12 cellular contexts compared by ENCODE assay signal in genomic region chr17:12985431-12986285, GRCh38. TPM values are rescaled to one million over a fixed set of nuclear protein-coding genes. Genes with fewer than 3 reads are reported as not detected.
DNase-seq lines count a peak whose midpoint lies in the region; ATAC-seq, FAIRE-seq and TF ChIP-seq lines count a peak whose summit lies in the region.
"Had no signal": no experiment of that assay in that cellular context is flagged by ENCODE, and none has a peak within 500 bp of the region (broad histone marks: within the 10 kb centered on the region; RNA-seq: fewer than 3 reads in every experiment).

No MANE protein-coding gene starts in this region.

- intact Hi-C loops in K562 (cut with micrococcal nuclease), result no loop called here
- intact Hi-C loops in thyroid gland (cut with DNase I), result loop anchor here (10.0 kb wide), 1 partner anchor 191 kb away; no protein-coding TSS in a partner anchor

- POLR2A ChIA-PET in K562 (lab: Yijun Ruan, JAX), result no interaction called here

- TF ChIP-seq CTCF in K562 (IDR thresholded peaks at IDR 0.05 in 2 of 3, conservative IDR thresholded peaks at IDR 0.05 in 1 of 3; ENCODE audit: insufficient read depth in 2 of 3, low read depth in 1 of 3, low read length in 3 of 3) (no peak), thyroid gland (IDR thresholded peaks at IDR 0.05) (no peak)

- H4K20me1 ChIP-seq in K562 (replicated peaks; ENCODE audit: control insufficient read depth, insufficient read depth, low read length), result no peaks in the 10 kb centered on the region

- no peak for TF ChIP-seq RAD21 in K562 (CRISPR knock-in tag; conservative IDR thresholded peaks at IDR 0.05 in 1 of 2, IDR thresholded peaks at IDR 0.05 in 1 of 2)

- TF ChIP-seq POLR2A in K562 (conservative IDR thresholded peaks at IDR 0.05) (no peak), thyroid gland (IDR thresholded peaks at IDR 0.05) (no peak)

- CTCF ChIA-PET in K562 (lab: Yijun Ruan, JAX; ENCODE audit: low intra/inter-chr PET ratio), result no interaction called here

- H3K4me3 ChIP-seq in K562 (no peak overlapping the region), thyroid gland (replicated peaks in 1 of 3) (no peak overlapping the region)

- no peaks in the 10 kb centered on the region for H3K9me1 ChIP-seq in K562 (ENCODE audit: control insufficient read depth, insufficient read depth, low read length)

- H3K27me3 ChIP-seq in K562 (ENCODE audit: control insufficient read depth in 2 of 2, insufficient read depth in 2 of 2, low read length in 2 of 2) (peaks cover 0 to 5% of the 10 kb centered on the region in 2 experiments; a peak in 2 of 5 replicates), thyroid gland (no peaks in the 10 kb centered on the region)
- H3K27me3 ChIP-seq: tibial nerve had no signal

- H3K4me2 ChIP-seq in K562 (ENCODE audit: insufficient read depth, low read length), result no peak overlapping the region

- no peak overlapping the region for H3K9ac ChIP-seq in K562 (ENCODE audit: insufficient read depth in 1 of 2, low read depth in 2 of 2, low read length in 2 of 2)

- 7% methylated on average over 14 of the region's 14 CpGs for WGBS in K562 (ENCODE audit: insufficient coverage, low coverage, missing lambda C conversion rate)
- 53 to 59% methylated on average over 14 of the region's 14 CpGs for WGBS in thyroid gland, 2 donors

- no peak for ATAC-seq in K562
- ATAC-seq in HG02840 (IDR thresholded peaks at IDR 0.05; ENCODE audit: low FRiP score, unreplicated experiment), result no peak
- no peak for ATAC-seq in HG02870 (IDR thresholded peaks at IDR 0.05; ENCODE audit: unreplicated experiment)

- no peak for TF ChIP-seq EP300 in K562 (IDR thresholded peaks at IDR 0.05; ENCODE audit: low read length)

- H3K4me1 ChIP-seq in K562 (replicated peaks in 1 of 2; ENCODE audit: control insufficient read depth in 2 of 2, insufficient read depth in 2 of 2, low read length in 2 of 2) (peaks cover 2 to 3% of the 10 kb centered on the region in 2 experiments; a peak in 2 of 5 replicates), thyroid gland (peaks cover 4 to 49% of the 10 kb centered on the region in 2 donors)

- H3K36me3 ChIP-seq in K562 (ENCODE audit: control insufficient read depth, insufficient read depth, low read length), result 0 out of 3 replicates have a peak, but pooled peaks cover 4% of the 10 kb centered on the region
- peaks cover 0 to 5% of the 10 kb centered on the region in 2 donors for H3K36me3 ChIP-seq in thyroid gland

- H3K79me2 ChIP-seq in K562 (ENCODE audit: control insufficient read depth, insufficient read depth, low read length), result no peaks in the 10 kb centered on the region

- DNase-seq in NCI-H2029 (lab: John Stamatoyannopoulos, UW), result peak; percentile 6
- no peak for DNase-seq in NCI-H2029 treated with DMSO at 0.1 percent for 48 hours (lab: John Stamatoyannopoulos, UW)
- no peak for DNase-seq in K562 (ENCODE audit: extremely low read depth in 1 of 4, low spot score in 3 of 4)
- DNase-seq in hepatic stellate cell (ENCODE audit: low spot score), result peak; percentile 35
- DNase-seq in thyroid gland, result peak; percentile 79 to 85
- DNase-seq in HuH-7.5 (ENCODE audit: low spot score), result no peak
- DNase-seq: activated CD4-positive, CD25-positive, alpha-beta regulatory T cell treated with anti-CD3 and anti-CD28 coated beads, Interleukin-2, amount 50 U/mL, for 72 hours; erythroblast had no signal

- H2AFZ ChIP-seq in K562 (ENCODE audit: low read depth, low read length), result no peak overlapping the region

- in situ Hi-C loops in K562 (cut with MboI), result no loop called here

- BruUV-seq in K562 (replicated peaks; lab: Mats Ljungman, UMichigan), result no TSS peak

- H3K27ac ChIP-seq in K562 (ENCODE audit: extremely low read depth, low read depth, low read length) (no peak overlapping the region), thyroid gland (peak overlapping the region; percentile 28 to 55 (median 39))

- H3K9me3 ChIP-seq in K562 (replicated peaks; ENCODE audit: control insufficient read depth, insufficient read depth, low read depth, low read length) (no peaks in the 10 kb centered on the region), thyroid gland (no peaks in the 10 kb centered on the region)
- H3K9me3 ChIP-seq: tibial nerve had no signal

- FAIRE-seq in K562 (lab: Jason Lieb, UNC), result no peak
- FAIRE-seq: D721Med had no signal

TF ChIP-seq in K562, 482 proteins besides CTCF, POLR2A, EP300 and RAD21 (continues in another document):
- no peak for TF ChIP-seq NEUROD1 (IDR thresholded peaks at IDR 0.05; ENCODE audit: borderline replicate concordance, low read depth, low read length, partially characterized antibody)
- TF ChIP-seq POLR2AphosphoS2 (IDR thresholded peaks at IDR 0.05; ENCODE audit: low read length), result no peak
- no peak for TF ChIP-seq PBX2 (CRISPR knock-in tag; IDR thresholded peaks at IDR 0.05; ENCODE audit: low read depth)
- peak; percentile 59 for TF ChIP-seq PBX2 (tag; conservative IDR thresholded peaks at IDR 0.05; ENCODE audit: low read depth)
- no peak for TF ChIP-seq ADNP (tag; IDR thresholded peaks at IDR 0.05)
- no peak for TF ChIP-seq RCOR1 (IDR thresholded peaks at IDR 0.05; ENCODE audit: borderline replicate concordance in 1 of 2, low read depth in 2 of 2, low read length in 2 of 2)
- no peak for TF ChIP-seq USF2 (CRISPR knock-in tag; IDR thresholded peaks at IDR 0.05)
- TF ChIP-seq ZNF121 (CRISPR knock-in tag; conservative IDR thresholded peaks at IDR 0.05), result no peak
- TF ChIP-seq MEIS2 (IDR thresholded peaks at IDR 0.05; ENCODE audit: partially characterized antibody), result peak; percentile 54
- TF ChIP-seq CHD4 (IDR thresholded peaks at IDR 0.05; ENCODE audit: insufficient read depth, insufficient replicate concordance, low read depth, low read length, poor library complexity, severe bottlenecking), result no peak
- no peak for TF ChIP-seq TBL1XR1 (IDR thresholded peaks at IDR 0.05; ENCODE audit: low read length in 2 of 2)
- TF ChIP-seq ZNF311 (CRISPR knock-in tag; IDR thresholded peaks at IDR 0.05), result no peak
- no peak for TF ChIP-seq TRIM24 (IDR thresholded peaks at IDR 0.05)
- no peak for TF ChIP-seq ESRRA (IDR thresholded peaks at IDR 0.05; ENCODE audit: borderline replicate concordance, low read depth)
- TF ChIP-seq CHCHD3 (CRISPR knock-in tag; IDR thresholded peaks at IDR 0.05), result no peak
- TF ChIP-seq ETV1 (tag; conservative IDR thresholded peaks at IDR 0.05; ENCODE audit: low read depth), result 0 out of 2 replicates have a peak, but pooled peaks have one; percentile 23
- no peak for TF ChIP-seq SIN3A (IDR thresholded peaks at IDR 0.05; ENCODE audit: borderline replicate concordance in 2 of 2, control insufficient read depth in 1 of 2, low read depth in 2 of 2, low read length in 2 of 2)
- TF ChIP-seq U2AF1 (optimal IDR thresholded peaks at IDR 0.05; ENCODE audit: low read depth, low read length), result no peak
- no peak for TF ChIP-seq PHTF2 (CRISPR knock-in tag; IDR thresholded peaks at IDR 0.05)

RNA-seq across cellular contexts. Expression of gene ELAC2, which starts 32.2 kb away (rescaled TPM):
- total RNA-seq in K562 (2011; cell fraction: chromatin; rRNA removed; ENCODE audit: low replicate concordance), result 98.9 and 141 TPM in 2 replicates
- total RNA-seq in K562 (2011; cell fraction: nucleolus; rRNA removed), result 83.5 and 84.0 TPM in 2 replicates
- 72.4 and 81.0 TPM in 2 replicates for total RNA-seq in K562 (2011; cell fraction: nucleoplasm; rRNA removed)
- 113 and 129 TPM in 2 replicates for total RNA-seq in K562 (2014; rRNA removed)
- total RNA-seq in K562 (2014; rRNA removed; fragmentation: Illumina TruSeq; extraction: Trizol), result 54.4 and 66.3 TPM in 2 replicates
- total RNA-seq in K562 (2015; rRNA removed; fragmentation: Illumina TruSeq; extraction: Trizol), result 70.6 and 76.0 TPM in 2 replicates
- 71.4 and 73.2 TPM in 2 replicates for total RNA-seq in K562 (2021)
- 61.4 and 64.0 TPM in 2 replicates for polyA plus RNA-seq in K562 (2011; rRNA removed)
- polyA plus RNA-seq in K562 (2011; cell fraction: cytosol; rRNA removed), result 71.8 and 115 TPM in 2 replicates
- 142 and 185 TPM in 2 replicates for polyA plus RNA-seq in K562 (2011; cell fraction: nucleus; rRNA removed)
- polyA plus RNA-seq in K562 (2012), result 38.3 and 51.5 TPM in 2 replicates
- 86.7 and 96.6 TPM in 2 replicates for polyA plus RNA-seq in K562 (2014; fragmentation: Illumina TruSeq; extraction: Trizol)
- 1 to 10 TPM; 4.5 to 8.4 TPM for polyA plus RNA-seq in K562 (2014; fragmentation: Nextera tagmentation; extraction: Ambion mirVana)
- 78.4 and 85.1 TPM in 2 replicates for polyA plus RNA-seq in K562 (2014; rRNA removed)
- polyA minus RNA-seq in K562 (2011; rRNA and poly(A)+ RNA removed), result 65.1 and 108 TPM in 2 replicates
- 39.2 and 53.1 TPM in 2 replicates for polyA minus RNA-seq in K562 (2011; cell fraction: cytosol; rRNA and poly(A)+ RNA removed)
- polyA minus RNA-seq in K562 (2011; cell fraction: nucleus; rRNA and poly(A)+ RNA removed), result 48.5 and 55.0 TPM in 2 replicates
- total RNA-seq in thyroid gland, result 10 to 100 TPM; 46.6 to 88.9 (median 84.6) TPM

Comparison
In these comparisons a context has a peak if more than half of its experiments do, and no peak if none do; other contexts are left out.
1. DNase-seq: peak in NCI-H2029 (single experiment), hepatic stellate cell (single experiment) and thyroid gland (2 of 2); none in NCI-H2029 treated with DMSO at 0.1 percent for 48 hours (single experiment), K562 (0 of 4) and HuH-7.5 (single experiment).